22 cellular contexts compared by ENCODE assay signal in the genomic region with DNA sequence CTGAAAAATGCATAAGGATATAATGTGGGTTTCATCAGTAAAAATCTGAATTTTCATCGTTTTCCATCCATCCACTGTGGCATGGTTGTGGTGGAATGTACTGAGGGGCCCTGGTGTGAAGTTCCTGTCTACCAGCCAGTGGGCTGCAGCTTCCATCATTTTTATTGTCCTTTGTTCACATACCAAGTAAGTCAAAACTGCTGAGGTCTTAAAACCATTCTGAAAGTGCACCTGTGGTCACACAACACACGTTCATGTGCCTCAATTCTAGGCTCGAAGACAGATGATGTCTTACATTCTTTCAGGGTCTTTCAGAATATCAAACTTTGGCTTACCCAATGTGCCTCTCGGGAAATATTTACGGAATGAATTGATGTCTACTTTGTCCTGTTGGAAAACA. TPM values are rescaled to one million over a fixed set of nuclear protein-coding genes. Genes with fewer than 3 reads are reported as not detected.
"Had no signal": no experiment of that assay in that cellular context is flagged by ENCODE, and none has a peak within 500 bp of the region (broad histone marks: within the 10 kb centered on the region; RNA-seq: fewer than 3 reads in every experiment).

No MANE protein-coding gene starts in this region.

RNA-seq across cellular contexts. Expression of a gene that starts 6.2 kb away (rescaled TPM):
- total RNA-seq: naive thymus-derived CD8-positive, alpha-beta T cell; natural killer cell treated with Interleukin-12 subunit alpha and Interleukin-12 subunit beta and Interleukin-15 and Interleukin-18, amount 100 ng/mL, for 72 hours; neural crest cell; omental fat pad; osteocyte; posterior vena cava; prostate gland; pulmonary artery endothelial cell; right atrium auricular region; sciatic nerve; smooth muscle cell; stomach; subcutaneous adipose tissue; temporal lobe; thoracic aorta; thyroid gland; tibial nerve; upper lobe of left lung; ureter; vagina had no signal
- polyA plus RNA-seq: naive thymus-derived CD8-positive, alpha-beta T cell; pancreas; smooth muscle cell; spleen; stomach had no signal

RNA-seq across cellular contexts. Expression of a gene that starts 33.9 kb away (rescaled TPM):
- total RNA-seq: naive thymus-derived CD8-positive, alpha-beta T cell; neural crest cell; omental fat pad; osteocyte; pancreas; posterior vena cava; pulmonary artery endothelial cell; right atrium auricular region; sciatic nerve; smooth muscle cell; stomach; subcutaneous adipose tissue; temporal lobe; thoracic aorta; thyroid gland; tibial nerve; upper lobe of left lung; ureter; vagina had no signal
- polyA plus RNA-seq: naive thymus-derived CD8-positive, alpha-beta T cell; pancreas; smooth muscle cell; spleen; stomach had no signal

RNA-seq across cellular contexts. Expression of a gene that starts 36.4 kb away (rescaled TPM):
- total RNA-seq: naive thymus-derived CD8-positive, alpha-beta T cell; natural killer cell treated with Interleukin-12 subunit alpha and Interleukin-12 subunit beta and Interleukin-15 and Interleukin-18, amount 100 ng/mL, for 72 hours; neural crest cell; omental fat pad; osteocyte; pancreas; posterior vena cava; prostate gland; pulmonary artery endothelial cell; right atrium auricular region; sciatic nerve; smooth muscle cell; spleen; stomach; subcutaneous adipose tissue; temporal lobe; thoracic aorta; thyroid gland; tibial nerve; upper lobe of left lung; ureter; vagina had no signal
- polyA plus RNA-seq: naive thymus-derived CD8-positive, alpha-beta T cell; pancreas; smooth muscle cell; spleen; stomach had no signal

RNA-seq across cellular contexts. Expression of a gene that starts 49.1 kb away (rescaled TPM):
- total RNA-seq: naive thymus-derived CD8-positive, alpha-beta T cell; natural killer cell treated with Interleukin-12 subunit alpha and Interleukin-12 subunit beta and Interleukin-15 and Interleukin-18, amount 100 ng/mL, for 72 hours; neural crest cell; omental fat pad; osteocyte; pancreas; posterior vena cava; prostate gland; pulmonary artery endothelial cell; right atrium auricular region; sciatic nerve; smooth muscle cell; spleen; stomach; subcutaneous adipose tissue; temporal lobe; thoracic aorta; thyroid gland; tibial nerve; upper lobe of left lung; ureter; vagina had no signal
- polyA plus RNA-seq: naive thymus-derived CD8-positive, alpha-beta T cell; pancreas; smooth muscle cell; spleen; stomach had no signal
